In genomic region chr1:220044683-220045355, GRCh38 we compare ENCODE assay signal across 1 cellular context.
A peak's percentile ranks its signal among the peaks of the same experiment; 100 is the strongest.
TF ChIP-seq lines count a peak whose summit lies in the region.

No MANE protein-coding gene starts in this region.

TF ChIP-seq in K562, 482 proteins besides CTCF, POLR2A, EP300 and RAD21 (continued from another document):
- TF ChIP-seq USF1 (CRISPR knock-in tag; IDR thresholded peaks at IDR 0.05) (peak; percentile 35; the same call in 1 of the 2 replicates), CEBPG (CRISPR knock-in tag; IDR thresholded peaks at IDR 0.05) (peak; percentile 39; the same call in 1 of the 2 replicates), CEBPG (tag; conservative IDR thresholded peaks at IDR 0.05 in 1 of 2, IDR thresholded peaks at IDR 0.05 in 1 of 2) (no peak), SNAPC5 (CRISPR knock-in tag; IDR thresholded peaks at IDR 0.05) (no peak), RBM17 (IDR thresholded peaks at IDR 0.05; ENCODE audit: borderline replicate concordance, low read depth, low read length) (no peak), ARID1B (IDR thresholded peaks at IDR 0.05) (0 out of 2 replicates have a peak, but pooled peaks have one; percentile 5), ZNF274 (IDR thresholded peaks at IDR 0.05; ENCODE audit: borderline replicate concordance, low read depth, low read length) (no peak), SRF (CRISPR knock-in tag; IDR thresholded peaks at IDR 0.05) (peak in 1 of 2 experiments; percentile 32; a peak in 1 of 4 replicates), PATZ1 (CRISPR knock-in tag; IDR thresholded peaks at IDR 0.05; ENCODE audit: borderline replicate concordance) (no peak), NFIC (IDR thresholded peaks at IDR 0.05) (no peak), MYC (IDR thresholded peaks at IDR 0.05; ENCODE audit: low read depth, low read length) (0 out of 2 replicates have a peak, but pooled peaks have one; percentile 15), MYC (CRISPR knock-in tag; IDR thresholded peaks at IDR 0.05; ENCODE audit: borderline replicate concordance, low read depth) (no peak), PHB (CRISPR knock-in tag; IDR thresholded peaks at IDR 0.05) (no peak), TSC22D4 (tag; IDR thresholded peaks at IDR 0.05) (no peak), HMBOX1 (IDR thresholded peaks at IDR 0.05) (peak; percentile 55; the same call in 1 of the 2 replicates), E2F3 (CRISPR knock-in tag; IDR thresholded peaks at IDR 0.05) (no peak), EP400 (IDR thresholded peaks at IDR 0.05) (peak; percentile 17; the same call in 1 of the 2 replicates), KDM1A (IDR thresholded peaks at IDR 0.05) (0 out of 4 replicates have a peak, but pooled peaks of 1 of the 2 experiments have one; percentile 12), JUN (IDR thresholded peaks at IDR 0.05; ENCODE audit: borderline replicate concordance, low read depth, low read length) (no peak), JUN (CRISPR knock-in tag; IDR thresholded peaks at IDR 0.05; ENCODE audit: borderline replicate concordance) (0 out of 2 replicates have a peak, but pooled peaks have one; percentile 70), ATF1 (CRISPR knock-in tag; IDR thresholded peaks at IDR 0.05) (no peak), ATF1 (tag; IDR thresholded peaks at IDR 0.05) (peak; percentile 11; the same call in 1 of the 2 replicates), ZNF174 (CRISPR knock-in tag; IDR thresholded peaks at IDR 0.05) (no peak), ZFP91 (CRISPR knock-in tag; IDR thresholded peaks at IDR 0.05) (no peak), NR1H2 (CRISPR knock-in tag; IDR thresholded peaks at IDR 0.05) (no peak), TEAD1 (CRISPR knock-in tag; IDR thresholded peaks at IDR 0.05) (0 out of 4 replicates have a peak, but pooled peaks of 1 of the 2 experiments have one; percentile 19), ZNF644 (tag; IDR thresholded peaks at IDR 0.05; ENCODE audit: low read depth) (no peak), FOXP1 (CRISPR knock-in tag; IDR thresholded peaks at IDR 0.05) (peak; percentile 83), RBFOX2 (IDR thresholded peaks at IDR 0.05; ENCODE audit: low read depth, low read length) (peak; percentile 23; the same call in 1 of the 2 replicates), PREB (CRISPR knock-in tag; IDR thresholded peaks at IDR 0.05) (no peak), CHAMP1 (IDR thresholded peaks at IDR 0.05) (no peak), POLR2H (tag; IDR thresholded peaks at IDR 0.05; ENCODE audit: low read depth) (peak; percentile 25), ARID4B (CRISPR knock-in tag; IDR thresholded peaks at IDR 0.05) (peak; percentile 65; the same call in 1 of the 2 replicates), ZNF740 (CRISPR knock-in tag; IDR thresholded peaks at IDR 0.05) (0 out of 2 replicates have a peak, but pooled peaks have one; percentile 24), ZNF740 (tag; IDR thresholded peaks at IDR 0.05) (no peak), MAX (CRISPR knock-in tag; IDR thresholded peaks at IDR 0.05) (no peak; the same call in 1 of the 2 replicates), RBM25 (IDR thresholded peaks at IDR 0.05; ENCODE audit: low read depth, low read length, severe bottlenecking) (no peak), FOXA3 (CRISPR knock-in tag; conservative IDR thresholded peaks at IDR 0.05 in 1 of 2, IDR thresholded peaks at IDR 0.05 in 1 of 2) (0 out of 4 replicates have a peak, but pooled peaks of 1 of the 2 experiments have one; percentile 3), AFF1 (IDR thresholded peaks at IDR 0.05; ENCODE audit: low read depth in 1 of 2, partially characterized antibody in 2 of 2) (no peak), CCAR2 (IDR thresholded peaks at IDR 0.05; ENCODE audit: low read depth, low read length) (no peak), ZNF431 (CRISPR knock-in tag; IDR thresholded peaks at IDR 0.05) (peak; percentile 58; the same call in 1 of the 2 replicates)
